Comparison of ENCODE assay signal across 8 cellular contexts in the genomic region with DNA sequence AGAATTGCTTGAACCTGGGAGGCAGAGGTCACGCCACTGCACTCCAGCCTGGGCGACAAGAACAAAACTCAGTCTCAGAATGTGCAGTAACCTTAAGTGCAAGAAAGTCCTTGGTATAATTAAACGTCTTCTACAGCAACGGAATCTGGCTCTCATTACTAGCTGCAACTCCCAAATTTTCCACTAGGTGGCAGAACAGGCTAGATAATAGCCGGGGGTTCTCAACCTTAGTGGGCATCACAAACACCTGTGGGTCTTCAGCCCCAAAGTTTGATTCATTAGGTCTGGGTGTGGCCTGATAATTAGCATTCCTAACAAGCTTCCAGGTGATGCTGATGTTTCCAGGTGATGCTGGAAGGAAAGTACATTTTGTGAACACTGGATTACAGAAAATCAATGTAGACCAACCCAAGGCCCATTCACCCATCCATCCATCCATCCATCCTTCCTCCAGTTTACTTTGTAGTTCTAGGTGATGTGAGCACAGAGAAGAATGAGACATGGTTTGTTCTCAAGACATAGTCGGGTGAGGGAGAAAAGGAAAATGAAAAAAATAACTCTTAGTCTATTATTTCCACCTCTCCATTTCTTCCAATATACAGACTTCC. TPM values are rescaled to one million over a fixed set of nuclear protein-coding genes. Genes with fewer than 3 reads are reported as not detected.
DNase-seq lines count a peak whose midpoint lies in the region; ATAC-seq and TF ChIP-seq lines count a peak whose summit lies in the region.

No MANE protein-coding gene starts in this region.

- H3K36me3 ChIP-seq in cardiac muscle cell = no peaks in the 10 kb centered on the region

- no peaks in the 10 kb centered on the region for H3K9me3 ChIP-seq in cardiac muscle cell (ENCODE audit: low read depth)

- H3K27ac ChIP-seq in 22Rv1 (no peak overlapping the region), cardiac muscle cell (no peak overlapping the region)

- H3K4me1 ChIP-seq in cardiac muscle cell (ENCODE audit: low read depth) = no peaks in the 10 kb centered on the region

- H3K27me3 ChIP-seq in cardiac muscle cell = no peaks in the 10 kb centered on the region

- peak; percentile 56 for DNase-seq in Jurkat, Clone E6-1 (ENCODE audit: low read depth, low spot score)
- DNase-seq in SKM-1 (lab: John Stamatoyannopoulos, UW; ENCODE audit: unreplicated experiment) (peak; percentile 62), cardiac muscle cell (ENCODE audit: low read depth in 1 of 2, low spot score in 1 of 2) (peak; percentile 55 to 69), retina (peak; percentile 67)
- DNase-seq in activated naive CD4-positive, alpha-beta T cell treated with anti-CD3 and anti-CD28 coated beads, Interleukin-2, amount 50 U/mL, for 16 hours = peak; percentile 49

- TF ChIP-seq CTCF in 22Rv1 (IDR thresholded peaks at IDR 0.05) (peak; percentile 87), GM12872 (IDR thresholded peaks at IDR 0.05; ENCODE audit: insufficient read depth, low read depth, low read length) (peak; percentile 85), cardiac muscle cell (IDR thresholded peaks at IDR 0.05; ENCODE audit: low read depth, low read length) (peak; percentile 80)

- ATAC-seq in GM21381 (IDR thresholded peaks at IDR 0.05; ENCODE audit: unreplicated experiment) = no peak

- no peak overlapping the region for H3K4me3 ChIP-seq in Jurkat, Clone E6-1 (ENCODE audit: low read length)
- no peak overlapping the region for H3K4me3 ChIP-seq in cardiac muscle cell

RNA-seq across cellular contexts. Expression of gene FBXW2, which starts 37.3 kb away (rescaled TPM):
- polyA plus RNA-seq in Jurkat, Clone E6-1 (2012; ENCODE audit: insufficient read depth, insufficient read length) = 43.2 TPM
- 32.9 and 45.5 TPM in 2 replicates for total RNA-seq in cardiac muscle cell
- polyA plus RNA-seq in cardiac muscle cell = 36.5 and 38.3 TPM in 2 replicates

RNA-seq across cellular contexts. Expression of gene MEGF9, which starts 41.7 kb away (rescaled TPM):
- 8.0 TPM for polyA plus RNA-seq in Jurkat, Clone E6-1 (2012; ENCODE audit: insufficient read depth, insufficient read length)
- 1.4 and 1.8 TPM in 2 replicates for total RNA-seq in cardiac muscle cell
- 0.60 and 1.7 TPM in 2 replicates for polyA plus RNA-seq in cardiac muscle cell
